1 cellular context compared by ENCODE assay signal in the genomic region with DNA sequence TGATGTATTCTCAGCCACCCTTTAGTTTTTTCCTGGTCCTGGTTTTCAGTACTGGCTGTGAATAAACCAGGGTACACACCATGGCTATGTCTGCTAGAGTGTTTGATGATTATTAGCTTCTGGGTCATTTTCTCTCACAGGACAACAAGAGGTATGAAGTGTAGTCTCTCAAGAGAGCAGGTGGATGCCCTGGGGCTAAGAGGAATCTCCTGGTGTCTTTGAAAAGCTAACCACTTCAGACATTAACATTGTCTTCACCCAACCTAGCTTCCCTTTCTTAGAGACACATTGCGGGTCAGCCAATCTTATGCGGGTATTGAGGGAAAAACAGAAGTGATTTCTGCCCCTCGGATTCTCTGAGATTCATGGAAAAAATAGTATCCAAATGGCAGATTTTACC.
TF ChIP-seq lines count a peak whose summit lies in the region.

No MANE protein-coding gene starts in this region.

TF ChIP-seq in GM23338, 12 proteins besides CTCF, POLR2A, EP300 and RAD21 (continued from another document):
- TF ChIP-seq, protein P1, sequence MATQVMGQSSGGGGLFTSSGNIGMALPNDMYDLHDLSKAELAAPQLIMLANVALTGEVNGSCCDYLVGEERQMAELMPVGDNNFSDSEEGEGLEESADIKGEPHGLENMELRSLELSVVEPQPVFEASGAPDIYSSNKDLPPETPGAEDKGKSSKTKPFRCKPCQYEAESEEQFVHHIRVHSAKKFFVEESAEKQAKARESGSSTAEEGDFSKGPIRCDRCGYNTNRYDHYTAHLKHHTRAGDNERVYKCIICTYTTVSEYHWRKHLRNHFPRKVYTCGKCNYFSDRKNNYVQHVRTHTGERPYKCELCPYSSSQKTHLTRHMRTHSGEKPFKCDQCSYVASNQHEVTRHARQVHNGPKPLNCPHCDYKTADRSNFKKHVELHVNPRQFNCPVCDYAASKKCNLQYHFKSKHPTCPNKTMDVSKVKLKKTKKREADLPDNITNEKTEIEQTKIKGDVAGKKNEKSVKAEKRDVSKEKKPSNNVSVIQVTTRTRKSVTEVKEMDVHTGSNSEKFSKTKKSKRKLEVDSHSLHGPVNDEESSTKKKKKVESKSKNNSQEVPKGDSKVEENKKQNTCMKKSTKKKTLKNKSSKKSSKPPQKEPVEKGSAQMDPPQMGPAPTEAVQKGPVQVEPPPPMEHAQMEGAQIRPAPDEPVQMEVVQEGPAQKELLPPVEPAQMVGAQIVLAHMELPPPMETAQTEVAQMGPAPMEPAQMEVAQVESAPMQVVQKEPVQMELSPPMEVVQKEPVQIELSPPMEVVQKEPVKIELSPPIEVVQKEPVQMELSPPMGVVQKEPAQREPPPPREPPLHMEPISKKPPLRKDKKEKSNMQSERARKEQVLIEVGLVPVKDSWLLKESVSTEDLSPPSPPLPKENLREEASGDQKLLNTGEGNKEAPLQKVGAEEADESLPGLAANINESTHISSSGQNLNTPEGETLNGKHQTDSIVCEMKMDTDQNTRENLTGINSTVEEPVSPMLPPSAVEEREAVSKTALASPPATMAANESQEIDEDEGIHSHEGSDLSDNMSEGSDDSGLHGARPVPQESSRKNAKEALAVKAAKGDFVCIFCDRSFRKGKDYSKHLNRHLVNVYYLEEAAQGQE (IDR thresholded peaks at IDR 0.05; ENCODE audit: unreplicated experiment) = no peak
